14 cellular contexts compared by ENCODE assay signal in genomic region chr17:17121162-17121561, GRCh38.
A peak's percentile ranks its signal among the peaks of the same experiment; 100 is the strongest.
DNase-seq lines count a peak whose midpoint lies in the region; ATAC-seq, FAIRE-seq and TF ChIP-seq lines count a peak whose summit lies in the region.
"Had no signal": no experiment of that assay in that cellular context is flagged by ENCODE, and none has a peak within 500 bp of the region (broad histone marks: within the 10 kb centered on the region; RNA-seq: fewer than 3 reads in every experiment).

No MANE protein-coding gene starts in this region.

- no peak overlapping the region for H3K27ac ChIP-seq in MM.1S (ENCODE audit: low read length)

- CTCF ChIA-PET in activated CD8-positive, alpha-beta memory T cell treated with anti-CD3 and anti-CD28 coated beads, Interleukin-2, amount 10 ng/mL, durations not matched to agents 7 days and 5 days (lab: Charles Lee), result interaction anchor here (0.6 to 1.4 kb wide), 4 partner anchors 21 to 1627 kb away, joined by 3 to 4 read pairs (median 3); no protein-coding TSS in a partner anchor

- H3K79me2 ChIP-seq in MM.1S (ENCODE audit: low read length), result peaks cover 98% of the 10 kb centered on the region

- ATAC-seq in stimulated activated naive CD8-positive, alpha-beta T cell treated with anti-CD3 and anti-CD28 coated beads, Interleukin-15, amount 100 ng/mL, for 72 hours, result no peak
- ATAC-seq in naive thymus-derived CD8-positive, alpha-beta T cell, result no peak
- ATAC-seq in activated CD8-positive, alpha-beta memory T cell treated with anti-CD3 and anti-CD28 coated beads, Interleukin-2, amount 10 ng/mL, durations not matched to agents 7 days and 5 days, result no peak

- POLR2A ChIA-PET in naive thymus-derived CD8-positive, alpha-beta T cell (lab: Charles Lee), result interaction anchor here (1.5 kb wide), 1 partner anchor 11 kb away, joined by 6 read pairs; no protein-coding TSS in a partner anchor

- H3K4me3 Mint-ChIP-seq in stimulated activated naive CD8-positive, alpha-beta T cell treated with anti-CD3 and anti-CD28 coated beads, Interleukin-15, Interleukin-2, amounts not matched to agents 100 ng/mL and 50 ng/mL, for 24 hours, result no peak overlapping the region
- H3K4me3 Mint-ChIP-seq in stimulated activated naive CD8-positive, alpha-beta T cell treated with anti-CD3 and anti-CD28 coated beads, Interleukin-15, amount 100 ng/mL, for 72 hours, result no peak overlapping the region
- peak overlapping the region in 1 of 10 donors; percentile 10 for H3K4me3 Mint-ChIP-seq in naive thymus-derived CD8-positive, alpha-beta T cell
- no peak overlapping the region for H3K4me3 Mint-ChIP-seq in T-helper 2 cell treated with Interferon-gamma antibody and Interleukin-4, amounts not matched to agents 5 μg/mL and 100 μg/mL, for 36 hours
- H3K4me3 Mint-ChIP-seq in activated CD8-positive, alpha-beta memory T cell treated with anti-CD3 and anti-CD28 coated beads, Interleukin-2, amount 10 ng/mL, durations not matched to agents 7 days and 5 days, result no peak overlapping the region

- H3K9ac ChIP-seq in MM.1S (ENCODE audit: low read length), result no peak overlapping the region

- 0 out of 2 replicates have a peak, but pooled peaks cover 5% of the 10 kb centered on the region for H3F3A ChIP-seq in MM.1S (ENCODE audit: insufficient read depth, low read length)

- H3K4me2 ChIP-seq in MM.1S (ENCODE audit: low read depth, low read length), result no peak overlapping the region

- peaks cover 85% of the 10 kb centered on the region for H3K4me1 Mint-ChIP-seq in stimulated activated naive CD8-positive, alpha-beta T cell treated with anti-CD3 and anti-CD28 coated beads, Interleukin-15, Interleukin-2, amounts not matched to agents 100 ng/mL and 50 ng/mL, for 24 hours (ENCODE audit: low read depth)
- peaks cover 87% of the 10 kb centered on the region for H3K4me1 Mint-ChIP-seq in stimulated activated naive CD8-positive, alpha-beta T cell treated with anti-CD3 and anti-CD28 coated beads, Interleukin-15, amount 100 ng/mL, for 72 hours
- peaks cover 50 to 94% (median 90%) of the 10 kb centered on the region in 4 donors for H3K4me1 Mint-ChIP-seq in naive thymus-derived CD8-positive, alpha-beta T cell
- peaks cover 55% of the 10 kb centered on the region for H3K4me1 Mint-ChIP-seq in T-helper 2 cell treated with Interferon-gamma antibody and Interleukin-4, amounts not matched to agents 5 μg/mL and 100 μg/mL, for 36 hours (ENCODE audit: low read depth)
- H3K4me1 Mint-ChIP-seq in activated CD8-positive, alpha-beta memory T cell treated with anti-CD3 and anti-CD28 coated beads, Interleukin-2, amount 10 ng/mL, durations not matched to agents 7 days and 5 days, result peaks cover 79% of the 10 kb centered on the region

- TF ChIP-seq CTCF in MM.1S (IDR thresholded peaks at IDR 0.05; ENCODE audit: low read length), result no peak

- H3K36me3 Mint-ChIP-seq in stimulated activated naive CD8-positive, alpha-beta T cell treated with anti-CD3 and anti-CD28 coated beads, Interleukin-15, Interleukin-2, amounts not matched to agents 100 ng/mL and 50 ng/mL, for 24 hours (ENCODE audit: low read depth), result no peaks in the 10 kb centered on the region
- H3K36me3 Mint-ChIP-seq in naive thymus-derived CD8-positive, alpha-beta T cell, result no peaks in the 10 kb centered on the region
- H3K36me3 Mint-ChIP-seq in T-helper 2 cell treated with Interferon-gamma antibody and Interleukin-4, amounts not matched to agents 5 μg/mL and 100 μg/mL, for 36 hours (ENCODE audit: low read depth), result peaks cover 5% of the 10 kb centered on the region
- no peaks in the 10 kb centered on the region for H3K36me3 Mint-ChIP-seq in activated CD8-positive, alpha-beta memory T cell treated with anti-CD3 and anti-CD28 coated beads, Interleukin-2, amount 10 ng/mL, durations not matched to agents 7 days and 5 days

- H3K9me3 ChIP-seq in MM.1S (replicated peaks; ENCODE audit: insufficient read depth, low read length), result no peaks in the 10 kb centered on the region
- H3K9me3 ChIP-seq: BE2C had no signal

- H3K27me3 Mint-ChIP-seq in stimulated activated naive CD8-positive, alpha-beta T cell treated with anti-CD3 and anti-CD28 coated beads, Interleukin-15, Interleukin-2, amounts not matched to agents 100 ng/mL and 50 ng/mL, for 24 hours, result no peaks in the 10 kb centered on the region
- no peaks in the 10 kb centered on the region for H3K27me3 Mint-ChIP-seq in stimulated activated naive CD8-positive, alpha-beta T cell treated with anti-CD3 and anti-CD28 coated beads, Interleukin-15, amount 100 ng/mL, for 72 hours
- no peaks in the 10 kb centered on the region for H3K27me3 Mint-ChIP-seq in naive thymus-derived CD8-positive, alpha-beta T cell
- H3K27me3 Mint-ChIP-seq in T-helper 2 cell treated with Interferon-gamma antibody and Interleukin-4, amounts not matched to agents 5 μg/mL and 100 μg/mL, for 36 hours (ENCODE audit: low read depth), result no peaks in the 10 kb centered on the region
- no peaks in the 10 kb centered on the region for H3K27me3 Mint-ChIP-seq in activated CD8-positive, alpha-beta memory T cell treated with anti-CD3 and anti-CD28 coated beads, Interleukin-2, amount 10 ng/mL, durations not matched to agents 7 days and 5 days

- DNase-seq in stimulated activated naive CD8-positive, alpha-beta T cell treated with anti-CD3 and anti-CD28 coated beads, Interleukin-15, amount 100 ng/mL, for 72 hours, result no peak
- DNase-seq in dermis blood vessel endothelial cell (peak; percentile 13), frontal cortex (ENCODE audit: low spot score in 2 of 2) (no peak), MM.1S (no peak)
- DNase-seq in naive thymus-derived CD8-positive, alpha-beta T cell, result no peak
- DNase-seq in T-helper 2 cell treated with Interferon-gamma antibody and Interleukin-4, amounts not matched to agents 5 μg/mL and 100 μg/mL, for 36 hours (ENCODE audit: low spot score), result no peak
- no peak for DNase-seq in activated CD8-positive, alpha-beta memory T cell treated with anti-CD3 and anti-CD28 coated beads, Interleukin-2, amount 10 ng/mL, durations not matched to agents 7 days and 5 days
- DNase-seq: amniotic stem cell; BE2C; NCI-H2029 treated with DMSO at 0.1 percent for 48 hours; stimulated activated CD4-positive, alpha-beta T cell treated with anti-CD3 and anti-CD28 coated beads, Interleukin-4, amount 100 ng/mL, for 1 hour; T-helper 9 cell had no signal

- H3K36me3 ChIP-seq in MM.1S (replicated peaks; ENCODE audit: insufficient read depth, low read length), result no peaks in the 10 kb centered on the region
- H3K36me3 ChIP-seq: BE2C had no signal

- H3K9me2 ChIP-seq in MM.1S (replicated peaks; ENCODE audit: insufficient read depth, low read length), result no peaks in the 10 kb centered on the region

- H2AFZ ChIP-seq in MM.1S (ENCODE audit: low read length), result no peak overlapping the region

- H3K27me3 ChIP-seq in MM.1S (replicated peaks; ENCODE audit: insufficient read depth, low read length), result no peaks in the 10 kb centered on the region
- H3K27me3 ChIP-seq: BE2C had no signal

- no peak overlapping the region for H3K4me3 ChIP-seq in MM.1S (ENCODE audit: low read length)

- peak overlapping the region; percentile 4 for H3K27ac Mint-ChIP-seq in stimulated activated naive CD8-positive, alpha-beta T cell treated with anti-CD3 and anti-CD28 coated beads, Interleukin-15, Interleukin-2, amounts not matched to agents 100 ng/mL and 50 ng/mL, for 24 hours
- peak overlapping the region in 1 of 2 donors; percentile 49 for H3K27ac Mint-ChIP-seq in stimulated activated naive CD8-positive, alpha-beta T cell treated with anti-CD3 and anti-CD28 coated beads, Interleukin-15, amount 100 ng/mL, for 72 hours
- H3K27ac Mint-ChIP-seq in naive thymus-derived CD8-positive, alpha-beta T cell, result peak overlapping the region in 9 of 10 donors; percentile 11 to 95 (median 83)
- H3K27ac Mint-ChIP-seq in T-helper 2 cell treated with Interferon-gamma antibody and Interleukin-4, amounts not matched to agents 5 μg/mL and 100 μg/mL, for 36 hours, result no peak overlapping the region
- no peak overlapping the region for H3K27ac Mint-ChIP-seq in activated CD8-positive, alpha-beta memory T cell treated with anti-CD3 and anti-CD28 coated beads, Interleukin-2, amount 10 ng/mL, durations not matched to agents 7 days and 5 days

- H3K4me1 ChIP-seq in MM.1S (ENCODE audit: low read length), result peaks cover 14% of the 10 kb centered on the region
- H3K4me1 ChIP-seq: BE2C had no signal

- H4K20me1 ChIP-seq in MM.1S (ENCODE audit: insufficient read depth, low read length), result peaks cover 7% of the 10 kb centered on the region

- no peak for FAIRE-seq in frontal cortex (lab: Jason Lieb, UNC)
- FAIRE-seq: islet of Langerhans had no signal

- H3K9me3 Mint-ChIP-seq in stimulated activated naive CD8-positive, alpha-beta T cell treated with anti-CD3 and anti-CD28 coated beads, Interleukin-15, Interleukin-2, amounts not matched to agents 100 ng/mL and 50 ng/mL, for 24 hours, result no peaks in the 10 kb centered on the region
- H3K9me3 Mint-ChIP-seq in stimulated activated naive CD8-positive, alpha-beta T cell treated with anti-CD3 and anti-CD28 coated beads, Interleukin-15, amount 100 ng/mL, for 72 hours, result no peaks in the 10 kb centered on the region
- no peaks in the 10 kb centered on the region for H3K9me3 Mint-ChIP-seq in naive thymus-derived CD8-positive, alpha-beta T cell
- H3K9me3 Mint-ChIP-seq in T-helper 2 cell treated with Interferon-gamma antibody and Interleukin-4, amounts not matched to agents 5 μg/mL and 100 μg/mL, for 36 hours, result no peaks in the 10 kb centered on the region
- no peaks in the 10 kb centered on the region for H3K9me3 Mint-ChIP-seq in activated CD8-positive, alpha-beta memory T cell treated with anti-CD3 and anti-CD28 coated beads, Interleukin-2, amount 10 ng/mL, durations not matched to agents 7 days and 5 days (ENCODE audit: low read depth)

Comparison
In these comparisons a context has a peak if more than half of its experiments do, and no peak if none do; other contexts are left out.
1. H3K27ac Mint-ChIP-seq: peak in stimulated activated naive CD8-positive, alpha-beta T cell treated with anti-CD3 and anti-CD28 coated beads, Interleukin-15, Interleukin-2, amounts not matched to agents 100 ng/mL and 50 ng/mL, for 24 hours (single experiment) and naive thymus-derived CD8-positive, alpha-beta T cell (9 of 10); none in T-helper 2 cell treated with Interferon-gamma antibody and Interleukin-4, amounts not matched to agents 5 μg/mL and 100 μg/mL, for 36 hours (single experiment) and activated CD8-positive, alpha-beta memory T cell treated with anti-CD3 and anti-CD28 coated beads, Interleukin-2, amount 10 ng/mL, durations not matched to agents 7 days and 5 days (single experiment).